Comparison of ENCODE assay signal across 10 cellular contexts in genomic region chr1:46991083-46991923, GRCh38. TPM values are rescaled to one million over a fixed set of nuclear protein-coding genes. Genes with fewer than 3 reads are reported as not detected.
DNase-seq lines count a peak whose midpoint lies in the region; ATAC-seq and TF ChIP-seq lines count a peak whose summit lies in the region.
"Had no signal": no experiment of that assay in that cellular context is flagged by ENCODE, and none has a peak within 500 bp of the region (broad histone marks: within the 10 kb centered on the region; RNA-seq: fewer than 3 reads in every experiment).

No MANE protein-coding gene starts in this region.

- H3K27ac ChIP-seq in 22Rv1 = no peak overlapping the region

- no peak for ATAC-seq in HG03432 (IDR thresholded peaks at IDR 0.05; ENCODE audit: unreplicated experiment)
- ATAC-seq in HG03565 (IDR thresholded peaks at IDR 0.05; ENCODE audit: unreplicated experiment) = no peak
- no peak for ATAC-seq in HG03175 (IDR thresholded peaks at IDR 0.05; ENCODE audit: unreplicated experiment)

- DNase-seq in HT-29 (ENCODE audit: low spot score) = peak; percentile 61
- peak; percentile 21 for DNase-seq in RPMI7951 (ENCODE audit: low read depth)
- peak; percentile 31 for DNase-seq in iPS-NIHi7 (ENCODE audit: extremely low spot score)
- DNase-seq in activated T-cell treated with anti-CD3 and anti-CD28 coated beads, Interleukin-2, amount 50 U/mL, for 1 hour = no peak
- DNase-seq: activated B cell treated with CpG ODN at 0.5 μM for 24 hours, caudate nucleus had no signal

- peak; percentile 45 for TF ChIP-seq CTCF in 22Rv1 (IDR thresholded peaks at IDR 0.05)

RNA-seq across cellular contexts. Expression of gene CYP4X1, which starts 32.2 kb away (rescaled TPM):
- total RNA-seq in HT-29 (2014; rRNA removed; shearing (Covaris generic)) = not detected in 2 replicates
- total RNA-seq in RPMI7951 (2014; rRNA removed; shearing (Covaris generic)) = 0.10 and 0.36 TPM in 2 replicates
- total RNA-seq: activated B cell treated with CpG ODN at 0.5 μM for 24 hours had no signal

RNA-seq across cellular contexts. Expression of gene CYP4A11, which starts 50.0 kb away (rescaled TPM):
- not detected in 2 replicates for total RNA-seq in HT-29 (2014; rRNA removed; shearing (Covaris generic))
- total RNA-seq in RPMI7951 (2014; rRNA removed; shearing (Covaris generic)) = not detected in 2 replicates
- total RNA-seq: activated B cell treated with CpG ODN at 0.5 μM for 24 hours had no signal
